8 cellular contexts compared by ENCODE assay signal in genomic region chr11:9003573-9004309, GRCh38. TPM values are rescaled to one million over a fixed set of nuclear protein-coding genes. Genes with fewer than 3 reads are reported as not detected.
DNase-seq lines count a peak whose midpoint lies in the region; ATAC-seq and TF ChIP-seq lines count a peak whose summit lies in the region.

TSS of gene NRIP3 (minus strand) at chr11:9004001. CDS start at chr11:9003935, 66 bp downstream.

- no peak within 1 kb of the TSS for H2BK5ac ChIP-seq in neuronal stem cell (ENCODE audit: low read length)

- H3K79me1 ChIP-seq in neuronal stem cell (ENCODE audit: low read depth, low read length), result no peaks in the 10 kb centered on the region

- H2AK5ac ChIP-seq in neuronal stem cell (ENCODE audit: low read depth, low read length), result peak within 1 kb of the TSS; percentile 32

- TF ChIP-seq CTCF in gastroesophageal sphincter (IDR thresholded peaks at IDR 0.05) (peak in 1 of 4 experiments; percentile 5), stomach (IDR thresholded peaks at IDR 0.05) (no peak)

- H3K27ac ChIP-seq in SJSA1 (peak within 1 kb of the TSS; percentile 66), gastroesophageal sphincter (peak within 1 kb of the TSS in 1 of 4 donors; percentile 51), neuronal stem cell (replicated peaks; ENCODE audit: low read length) (no peak within 1 kb of the TSS), stomach (peak within 1 kb of the TSS in 2 of 5 donors; percentile 15 to 70)

- no peak within 1 kb of the TSS for H4K8ac ChIP-seq in neuronal stem cell (ENCODE audit: low read depth, low read length)

- H3K23ac ChIP-seq in neuronal stem cell (ENCODE audit: low read depth, low read length, poor library complexity), result peak within 1 kb of the TSS; percentile 86

- ATAC-seq in HG03521 (IDR thresholded peaks at IDR 0.05; ENCODE audit: unreplicated experiment), result peak; percentile 44
- peak; percentile 90 for ATAC-seq in gastroesophageal sphincter

- intact Hi-C loops in stomach (cut with DNase I; ENCODE audit: low total_unique reads), result no loop called here

- DNase-seq in DMS79 (lab: John Stamatoyannopoulos, UW) (peak; percentile 26), SJSA1 (ENCODE audit: low read depth in 1 of 2, low spot score in 2 of 2) (peak; percentile 62 to 70), neuronal stem cell (ENCODE audit: low spot score) (peak; percentile 66), stomach (peak; percentile 81), cortex of kidney (lab: John Stamatoyannopoulos, UW) (no peak)
- peak; percentile 76 for DNase-seq in activated naive CD4-positive, alpha-beta T cell treated with Interleukin-2 at 50 U/mL for 16 hours

- H3K36me3 ChIP-seq in SJSA1 (no peaks in the 10 kb centered on the region; the same call in 1 of the 2 replicates), gastroesophageal sphincter (no peaks in the 10 kb centered on the region), neuronal stem cell (replicated peaks in 1 of 2; ENCODE audit: control insufficient read depth in 2 of 2, insufficient read depth in 2 of 2, low read length in 2 of 2) (no peaks in the 10 kb centered on the region), stomach (no peaks in the 10 kb centered on the region)

- no peak within 1 kb of the TSS for H4K91ac ChIP-seq in neuronal stem cell (ENCODE audit: low read depth, low read length, poor library complexity)

- H3K9ac ChIP-seq in neuronal stem cell (ENCODE audit: low read depth, low read length, poor library complexity), result peak within 1 kb of the TSS; percentile 91

- H2BK120ac ChIP-seq in neuronal stem cell (ENCODE audit: low read depth, low read length), result peak within 1 kb of the TSS; percentile 85

- H3K9me3 ChIP-seq in SJSA1 (replicated peaks), result no peaks in the 10 kb centered on the region
- no peaks in the 10 kb centered on the region for H3K9me3 ChIP-seq in gastroesophageal sphincter
- H3K9me3 ChIP-seq in neuronal stem cell (replicated peaks in 1 of 2; ENCODE audit: control insufficient read depth in 2 of 2, insufficient read depth in 1 of 2, low read depth in 1 of 2, low read length in 2 of 2), result no peaks in the 10 kb centered on the region
- no peaks in the 10 kb centered on the region for H3K9me3 ChIP-seq in stomach

- peak within 1 kb of the TSS; percentile 95 for H2AFZ ChIP-seq in neuronal stem cell (ENCODE audit: low read length)

- H3K27me3 ChIP-seq in SJSA1 (replicated peaks), result no peaks in the 10 kb centered on the region
- peaks cover 22% of the 10 kb centered on the region for H3K27me3 ChIP-seq in gastroesophageal sphincter
- H3K27me3 ChIP-seq in neuronal stem cell (ENCODE audit: control insufficient read depth in 3 of 3, insufficient read depth in 3 of 3, low read depth in 1 of 3, low read length in 3 of 3), result peaks cover 0 to 97% (median 37%) of the 10 kb centered on the region in 3 experiments
- H3K27me3 ChIP-seq in stomach, result peaks cover 0 to 30% (median 28%) of the 10 kb centered on the region in 3 donors

- H3K4me1 ChIP-seq in SJSA1 (replicated peaks) (peaks cover 13% of the 10 kb centered on the region), gastroesophageal sphincter (peaks cover 0 to 22% (median 14%) of the 10 kb centered on the region in 3 donors), neuronal stem cell (ENCODE audit: control insufficient read depth in 2 of 2, insufficient read depth in 1 of 2, low read depth in 1 of 2, low read length in 2 of 2) (peaks cover 2 to 10% of the 10 kb centered on the region in 2 donors), stomach (peaks cover 18 to 28% (median 20%) of the 10 kb centered on the region in 4 donors)

- TF ChIP-seq POLR2A in gastroesophageal sphincter (IDR thresholded peaks at IDR 0.05) (peak; percentile 17 to 39), stomach (IDR thresholded peaks at IDR 0.05) (no peak)

- H2BK12ac ChIP-seq in neuronal stem cell (ENCODE audit: low read length), result no peak within 1 kb of the TSS

- TF ChIP-seq EP300 in gastroesophageal sphincter (IDR thresholded peaks at IDR 0.05) (no peak), stomach (IDR thresholded peaks at IDR 0.05) (no peak)

- H3K18ac ChIP-seq in neuronal stem cell (ENCODE audit: low read length), result peak within 1 kb of the TSS; percentile 92

- peak within 1 kb of the TSS; percentile 96 for H3K4me2 ChIP-seq in neuronal stem cell (ENCODE audit: insufficient read depth, low read length, poor library complexity, severe bottlenecking)

- H3K4me3 ChIP-seq in SJSA1 (peak within 1 kb of the TSS; percentile 57), gastroesophageal sphincter (peak within 1 kb of the TSS; percentile 36 to 56), neuronal stem cell (ENCODE audit: low read length in 2 of 2) (peak within 1 kb of the TSS; percentile 42 to 81), stomach (peak within 1 kb of the TSS; percentile 48 to 55 (median 54))

- whole genome bisulfite sequencing in gastroesophageal sphincter (ENCODE audit: low coverage in 1 of 2), 2 donors, result 0% methylated on average over 4 of the region's 93 CpGs; no CpG with 5 or more reads in 1 of the 2 donors
- no CpG with 5 or more reads among the region's 93 CpGs for WGBS in neuronal stem cell (ENCODE audit: extremely low coverage in 2 of 2, insufficient read length in 2 of 2, insufficient replicate concordance in 1 of 2), 2 donors
- 1 to 4% (median 3%) methylated on average over 35 to 92 of the region's 93 CpGs for WGBS in stomach, 5 donors

- no peak within 1 kb of the TSS for H3K14ac ChIP-seq in neuronal stem cell (ENCODE audit: low read length)

- no peak within 1 kb of the TSS for H3K4ac ChIP-seq in neuronal stem cell (ENCODE audit: low read length)

- H2BK15ac ChIP-seq in neuronal stem cell (ENCODE audit: low read length), result no peak within 1 kb of the TSS

RNA-seq across cellular contexts. Expression of gene NRIP3, which starts in this region (rescaled TPM):
- total RNA-seq in SJSA1 (2014; rRNA removed; shearing (Covaris generic)), result 20.7 and 29.1 TPM in 2 replicates
- total RNA-seq in gastroesophageal sphincter (1 to 10 TPM; 1.8 to 2.9 (median 2.2) TPM), stomach (1 to 10 TPM in 3 of 5 donors, not detected in 2; 1.8 to 3.9 (median 2.2) TPM)
- polyA plus RNA-seq in neuronal stem cell (2013, experiment 1 of 2), result 5.7 TPM
- polyA plus RNA-seq in neuronal stem cell (2013, experiment 2 of 2), result 5.6 TPM
- polyA plus RNA-seq in stomach, result 1 to 10 TPM in 1 of 3 donors, under 1 TPM in 2; 0.33 to 1.5 (median 0.81) TPM

Comparison
In these comparisons a context has a peak if more than half of its experiments do, and no peak if none do; other contexts are left out.
1. POLR2A ChIP-seq: peak in gastroesophageal sphincter (2 of 2); none in stomach (0 of 4).
2. Peak in every context shown above with its lines, with median percentiles within 50 percentile points of each other: H3K4me3 ChIP-seq.